Comparison of ENCODE assay signal across 20 cellular contexts in the genomic region with DNA sequence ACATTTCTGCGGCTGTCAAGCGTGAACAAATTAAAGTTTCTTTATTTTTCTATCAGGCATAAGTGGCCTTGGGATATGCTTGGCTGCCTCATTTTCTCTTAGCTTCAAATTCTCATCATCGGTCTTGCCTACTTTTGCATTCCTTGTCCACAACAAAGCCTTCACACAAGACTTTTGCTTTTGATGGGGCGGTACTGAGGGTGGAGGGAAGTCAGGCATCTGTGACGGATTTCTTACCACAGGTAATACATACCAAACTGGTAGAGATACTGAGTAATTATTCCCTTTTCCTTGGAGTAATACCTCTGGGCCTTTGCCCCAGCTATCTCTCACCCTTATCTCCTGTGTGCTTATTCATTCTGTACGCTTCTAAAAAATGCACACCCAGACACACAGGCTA.
DNase-seq lines count a peak whose midpoint lies in the region; ATAC-seq and TF ChIP-seq lines count a peak whose summit lies in the region.
"Had no signal": no experiment of that assay in that cellular context is flagged by ENCODE, and none has a peak within 500 bp of the region (broad histone marks: within the 10 kb centered on the region; RNA-seq: fewer than 3 reads in every experiment).

No MANE protein-coding gene starts in this region.

- no peak overlapping the region for H3K4me2 ChIP-seq in PC-9
- H3K4me2 ChIP-seq: SK-N-SH had no signal

- peaks cover 32% of the 10 kb centered on the region for H3K4me1 Mint-ChIP-seq in nephron progenitor cell
- H3K4me1 Mint-ChIP-seq: CD4-positive, CD25-positive, alpha-beta regulatory T cell; H9 had no signal

- H3K4me3 Mint-ChIP-seq in nephron progenitor cell: no peak overlapping the region
- H3K4me3 Mint-ChIP-seq: CD4-positive, CD25-positive, alpha-beta regulatory T cell; H9; HFFc6 had no signal

- H3K9me2 ChIP-seq in PC-9 (ENCODE audit: insufficient read depth): no peaks in the 10 kb centered on the region
- H3K9me2 ChIP-seq: SK-N-SH had no signal

- no peaks in the 10 kb centered on the region for H3K27me3 ChIP-seq in kidney epithelial cell (ENCODE audit: control insufficient read depth, insufficient read depth, low read length)
- peaks cover 13% of the 10 kb centered on the region; the same call in 1 of the 2 replicates for H3K27me3 ChIP-seq in PC-9 (ENCODE audit: insufficient read depth, low read depth)
- H3K27me3 ChIP-seq: BE2C had no signal

- TF ChIP-seq RAD21 in Ishikawa (IDR thresholded peaks at IDR 0.05; ENCODE audit: low read depth): 0 out of 2 replicates have a peak, but pooled peaks have one; percentile 9

- no peak overlapping the region for H3K4me3 ChIP-seq in kidney epithelial cell (ENCODE audit: low read depth, low read length)
- no peak overlapping the region for H3K4me3 ChIP-seq in PC-9

- H3K36me3 Mint-ChIP-seq in nephron progenitor cell (ENCODE audit: low read depth): no peaks in the 10 kb centered on the region
- H3K36me3 Mint-ChIP-seq: CD4-positive, CD25-positive, alpha-beta regulatory T cell had no signal

- H3K4me1 ChIP-seq in PC-9 (replicated peaks; ENCODE audit: insufficient read depth): no peaks in the 10 kb centered on the region
- H3K4me1 ChIP-seq: BE2C had no signal

- intact Hi-C loops in PC-9 (cut with micrococcal nuclease; ENCODE audit: unreplicated experiment): no loop called here

- H3K9me3 Mint-ChIP-seq in nephron progenitor cell: peaks cover 4% of the 10 kb centered on the region
- H3K9me3 Mint-ChIP-seq: H9 had no signal

- no TSS peak for BruUV-seq in PC-9 (replicated peaks; lab: Mats Ljungman, UMichigan)

- TF ChIP-seq CTCF in kidney epithelial cell (IDR thresholded peaks at IDR 0.05; ENCODE audit: insufficient read depth, low read length, poor library complexity, severe bottlenecking) (no peak), nephron progenitor cell (IDR thresholded peaks at IDR 0.05) (no peak), PC-9 (conservative IDR thresholded peaks at IDR 0.05) (no peak)

- POLR2A ChIA-PET in PC-9 (lab: Charles Lee; ENCODE audit: unreplicated experiment): no interaction called here

- DNase-seq in kidney epithelial cell (ENCODE audit: low read depth) (peak; percentile 70), nephron progenitor cell (no peak), GF-D8 (lab: John Stamatoyannopoulos, UW) (no peak), PC-9 (no peak)
- DNase-seq: BE2C; CD4-positive, CD25-positive, alpha-beta regulatory T cell; DMS 273 treated with DMSO at 0.1 percent for 48 hours; H9; HFFc6; KG1; NCI-H1092 treated with DMSO at 0.1 percent for 48 hours; NCI-H1436 treated with DMSO at 0.1 percent for 48 hours; NCI-H1930; NCI-H510A treated with DMSO at 0.1 percent for 48 hours; NCI-H748 treated with DMSO at 0.1 percent for 48 hours; SIG-M5; SK-N-SH had no signal

- H3K9me3 ChIP-seq in PC-9 (ENCODE audit: insufficient read depth, low read depth): no peaks in the 10 kb centered on the region
- H3K9me3 ChIP-seq: BE2C, SK-N-SH had no signal

- TF ChIP-seq EP300 in Ishikawa (IDR thresholded peaks at IDR 0.05; ENCODE audit: borderline replicate concordance): peak; percentile 96

- H3K36me3 ChIP-seq in kidney epithelial cell (ENCODE audit: control insufficient read depth, insufficient read depth, low read length): no peaks in the 10 kb centered on the region
- H3K36me3 ChIP-seq in PC-9 (ENCODE audit: low read depth): no peaks in the 10 kb centered on the region
- H3K36me3 ChIP-seq: BE2C had no signal

- no peak overlapping the region for H3K27ac ChIP-seq in PC-9

- H4K20me1 ChIP-seq in PC-9 (ENCODE audit: insufficient read depth): no peaks in the 10 kb centered on the region

- no peaks in the 10 kb centered on the region for H3F3A ChIP-seq in PC-9 (ENCODE audit: insufficient read depth, low read depth)

- no peak overlapping the region for H2AFZ ChIP-seq in PC-9

- no peaks in the 10 kb centered on the region for H3K27me3 Mint-ChIP-seq in nephron progenitor cell (ENCODE audit: low read depth, poor library complexity)
- H3K27me3 Mint-ChIP-seq: CD4-positive, CD25-positive, alpha-beta regulatory T cell had no signal

- CTCF ChIA-PET in PC-9 (lab: Charles Lee): no interaction called here

- H3K27ac Mint-ChIP-seq in nephron progenitor cell: peak overlapping the region; percentile 24
- H3K27ac Mint-ChIP-seq: CD4-positive, CD25-positive, alpha-beta regulatory T cell; H9; HFFc6 had no signal

- H3K79me2 ChIP-seq in PC-9 (ENCODE audit: low read depth): no peaks in the 10 kb centered on the region

- ATAC-seq in GM21390 (IDR thresholded peaks at IDR 0.05; ENCODE audit: unreplicated experiment): no peak
- no peak for ATAC-seq in GM18907 (IDR thresholded peaks at IDR 0.05; ENCODE audit: unreplicated experiment)

TF ChIP-seq in Ishikawa, 13 proteins besides CTCF, POLR2A, EP300 and RAD21:
- TF ChIP-seq CEBPB (IDR thresholded peaks at IDR 0.05) (no peak), TCF12 (IDR thresholded peaks at IDR 0.05; ENCODE audit: low read depth) (peak; percentile 96), FOXM1 (IDR thresholded peaks at IDR 0.05; ENCODE audit: borderline replicate concordance, low read depth) (peak; percentile 92), NFIC (IDR thresholded peaks at IDR 0.05) (peak; percentile 75), TEAD4 (IDR thresholded peaks at IDR 0.05) (peak; percentile 96)
- TF ChIP-seq, protein P1, sequence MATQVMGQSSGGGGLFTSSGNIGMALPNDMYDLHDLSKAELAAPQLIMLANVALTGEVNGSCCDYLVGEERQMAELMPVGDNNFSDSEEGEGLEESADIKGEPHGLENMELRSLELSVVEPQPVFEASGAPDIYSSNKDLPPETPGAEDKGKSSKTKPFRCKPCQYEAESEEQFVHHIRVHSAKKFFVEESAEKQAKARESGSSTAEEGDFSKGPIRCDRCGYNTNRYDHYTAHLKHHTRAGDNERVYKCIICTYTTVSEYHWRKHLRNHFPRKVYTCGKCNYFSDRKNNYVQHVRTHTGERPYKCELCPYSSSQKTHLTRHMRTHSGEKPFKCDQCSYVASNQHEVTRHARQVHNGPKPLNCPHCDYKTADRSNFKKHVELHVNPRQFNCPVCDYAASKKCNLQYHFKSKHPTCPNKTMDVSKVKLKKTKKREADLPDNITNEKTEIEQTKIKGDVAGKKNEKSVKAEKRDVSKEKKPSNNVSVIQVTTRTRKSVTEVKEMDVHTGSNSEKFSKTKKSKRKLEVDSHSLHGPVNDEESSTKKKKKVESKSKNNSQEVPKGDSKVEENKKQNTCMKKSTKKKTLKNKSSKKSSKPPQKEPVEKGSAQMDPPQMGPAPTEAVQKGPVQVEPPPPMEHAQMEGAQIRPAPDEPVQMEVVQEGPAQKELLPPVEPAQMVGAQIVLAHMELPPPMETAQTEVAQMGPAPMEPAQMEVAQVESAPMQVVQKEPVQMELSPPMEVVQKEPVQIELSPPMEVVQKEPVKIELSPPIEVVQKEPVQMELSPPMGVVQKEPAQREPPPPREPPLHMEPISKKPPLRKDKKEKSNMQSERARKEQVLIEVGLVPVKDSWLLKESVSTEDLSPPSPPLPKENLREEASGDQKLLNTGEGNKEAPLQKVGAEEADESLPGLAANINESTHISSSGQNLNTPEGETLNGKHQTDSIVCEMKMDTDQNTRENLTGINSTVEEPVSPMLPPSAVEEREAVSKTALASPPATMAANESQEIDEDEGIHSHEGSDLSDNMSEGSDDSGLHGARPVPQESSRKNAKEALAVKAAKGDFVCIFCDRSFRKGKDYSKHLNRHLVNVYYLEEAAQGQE (IDR thresholded peaks at IDR 0.05; ENCODE audit: low read depth): no peak
